ENCODE assay signal across 16 cellular contexts in genomic region chr3:57796261-57796660, GRCh38. TPM values are rescaled to one million over a fixed set of nuclear protein-coding genes. Genes with fewer than 3 reads are reported as not detected.
DNase-seq lines count a peak whose midpoint lies in the region; ATAC-seq, FAIRE-seq and TF ChIP-seq lines count a peak whose summit lies in the region.
"Had no signal": no experiment of that assay in that cellular context is flagged by ENCODE, and none has a peak within 500 bp of the region (broad histone marks: within the 10 kb centered on the region; RNA-seq: fewer than 3 reads in every experiment).

No MANE protein-coding gene starts in this region.

- FAIRE-seq in keratinocyte (lab: Jason Lieb, UNC): peak; percentile 78
- no peak for FAIRE-seq in GM19239 (lab: Jason Lieb, UNC)

- peak; percentile 20 for DNase-seq in A172 (ENCODE audit: low spot score)
- DNase-seq in EH (ENCODE audit: low read depth): peak; percentile 34
- DNase-seq in RPMI7951 (ENCODE audit: low read depth): peak; percentile 24
- DNase-seq in keratinocyte (ENCODE audit: low read depth, low spot score): no peak
- DNase-seq in sciatic nerve (ENCODE audit: low spot score): no peak
- no peak for DNase-seq in GM19239 (ENCODE audit: insufficient read length, low spot score)
- DNase-seq: activated CD4-positive, alpha-beta T cell treated with anti-CD3 and anti-CD28 coated beads for 1 hour; activated naive CD4-positive, alpha-beta T cell treated with Interleukin-2 at 50 U/mL for 16 hours; cortex of kidney; midbrain; NCI-H1417; right cardiac atrium; stimulated activated CD4-positive, alpha-beta T cell treated with anti-CD3 and anti-CD28 coated beads, Interleukin-2, amount 100 ng/mL, for 24 hours; substantia nigra had no signal

- peaks cover 95% of the 10 kb centered on the region for H3K79me2 ChIP-seq in keratinocyte (ENCODE audit: control insufficient read depth, insufficient read depth, low read length)

- no peak overlapping the region for H3K9ac ChIP-seq in keratinocyte (ENCODE audit: control insufficient read depth, extremely low read depth, insufficient read depth, low read length)

- no peak for TF ChIP-seq CTCF in keratinocyte (optimal IDR thresholded peaks at IDR 0.05 in 1 of 3, IDR thresholded peaks at IDR 0.05 in 1 of 3, conservative IDR thresholded peaks at IDR 0.05 in 1 of 3; ENCODE audit: extremely low read depth in 1 of 3, insufficient read depth in 2 of 3, low read length in 3 of 3)

- H3K4me2 ChIP-seq in keratinocyte (ENCODE audit: control insufficient read depth, extremely low read depth, insufficient read depth, low read depth, low read length): peak overlapping the region; percentile 59

- dilution Hi-C loops in keratinocyte (cut with MboI; ENCODE audit: extremely low pct_ligation_motif_present, low sequenced_read_pairs): no loop called here

- no peaks in the 10 kb centered on the region for H3K9me3 ChIP-seq in keratinocyte (ENCODE audit: control insufficient read depth, low read depth, low read length)

- peaks cover 31% of the 10 kb centered on the region for H3K4me1 ChIP-seq in keratinocyte (ENCODE audit: control insufficient read depth, extremely low read depth, insufficient read depth, low read length)

- ATAC-seq in sciatic nerve (no peak), HG03045 (IDR thresholded peaks at IDR 0.05; ENCODE audit: unreplicated experiment) (no peak), HG03097 (IDR thresholded peaks at IDR 0.05; ENCODE audit: low FRiP score, unreplicated experiment) (no peak)

- intact Hi-C loops in sciatic nerve (cut with DNase I): no loop called here

- no peaks in the 10 kb centered on the region for H3K27me3 ChIP-seq in keratinocyte (ENCODE audit: control insufficient read depth, extremely low read depth, insufficient read depth, low read length)

- H3K9me1 ChIP-seq in keratinocyte (ENCODE audit: control insufficient read depth, extremely low read depth, insufficient read depth, low read length): no peaks in the 10 kb centered on the region

- H2AFZ ChIP-seq in keratinocyte (ENCODE audit: control insufficient read depth, low read length): no peak overlapping the region

- no peak overlapping the region for H3K4me3 ChIP-seq in keratinocyte (ENCODE audit: control insufficient read depth in 2 of 3, extremely low read depth in 1 of 3, insufficient read depth in 2 of 3, low read depth in 1 of 3, low read length in 3 of 3)

- peaks cover 7% of the 10 kb centered on the region for H4K20me1 ChIP-seq in keratinocyte (ENCODE audit: control insufficient read depth, extremely low read depth, insufficient read depth, low read length)

- no peaks in the 10 kb centered on the region for H3K36me3 ChIP-seq in keratinocyte (ENCODE audit: control insufficient read depth in 2 of 2, extremely low read depth in 1 of 2, insufficient read depth in 2 of 2, low read length in 2 of 2)

- H3K27ac ChIP-seq in keratinocyte (ENCODE audit: control insufficient read depth, insufficient read depth, low read length): peak overlapping the region; percentile 58

RNA-seq across cellular contexts. Expression of gene SLMAP, which starts 40.2 kb away (rescaled TPM):
- 44.6 and 61.8 TPM in 2 replicates for total RNA-seq in A172 (2014; rRNA removed; shearing (Covaris generic))
- 38.9 and 48.4 TPM in 2 replicates for total RNA-seq in RPMI7951 (2014; rRNA removed; shearing (Covaris generic))
- 44.4 to 58.0 TPM (median 53.1 TPM) in 3 replicates for polyA plus RNA-seq in keratinocyte
- polyA plus RNA-seq in keratinocyte (2011; ENCODE audit: low read depth): 150 TPM
- 36.2 and 58.9 TPM in 2 replicates for polyA plus RNA-seq in keratinocyte (2011; cell fraction: cytosol; rRNA removed)
- polyA plus RNA-seq in keratinocyte (2011; cell fraction: nucleus; rRNA removed): 68.3 and 79.3 TPM in 2 replicates
- polyA plus RNA-seq in keratinocyte (2012; ENCODE audit: low replicate concordance): 37.2 and 52.5 TPM in 2 replicates
- 76.8 to 122 TPM (median 104 TPM) in 3 replicates for polyA minus RNA-seq in keratinocyte
- 78.1 TPM for polyA minus RNA-seq in keratinocyte (2011; cell fraction: cytosol; rRNA and poly(A)+ RNA removed)
- polyA minus RNA-seq in keratinocyte (2011; cell fraction: nucleus; rRNA and poly(A)+ RNA removed): 103 and 188 TPM in 2 replicates
- total RNA-seq in sciatic nerve: 111 TPM

Comparison
In these comparisons a context has a peak if more than half of its experiments do, and no peak if none do; other contexts are left out.
1. DNase-seq: peak in A172 (single experiment), EH (single experiment) and RPMI7951 (single experiment); none in keratinocyte (single experiment), sciatic nerve (single experiment) and GM19239 (single experiment).